1 cellular context compared by ENCODE assay signal in the genomic region with DNA sequence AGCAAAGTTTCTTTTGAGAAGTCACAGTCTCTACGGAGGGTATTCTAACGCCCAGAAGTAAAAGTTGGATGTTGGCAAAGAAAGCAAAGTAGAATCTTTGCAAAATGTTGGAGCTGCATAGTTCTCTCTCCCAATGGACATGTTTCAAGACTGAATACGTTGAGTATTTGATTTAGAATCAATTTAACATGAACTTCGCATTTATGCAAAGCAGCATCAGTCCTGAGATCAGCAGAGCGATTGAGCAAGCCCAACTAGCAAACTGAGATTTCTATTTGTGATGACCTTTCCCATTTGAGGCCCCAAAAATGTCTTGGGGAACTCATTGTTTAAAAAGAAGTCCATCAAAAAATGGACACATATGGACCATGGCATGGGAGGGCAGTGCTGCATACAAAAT.
TF ChIP-seq lines count a peak whose summit lies in the region.

No MANE protein-coding gene starts in this region.

TF ChIP-seq in GM12891, 5 proteins besides CTCF, POLR2A, EP300 and RAD21:
- 0 out of 2 replicates have a peak, but pooled peaks have one; percentile 51 for TF ChIP-seq POU2F2 (IDR thresholded peaks at IDR 0.05; ENCODE audit: low read depth, low read length)
- no peak for TF ChIP-seq POLR2AphosphoS5 (IDR thresholded peaks at IDR 0.05; ENCODE audit: low read depth, low read length)
- TF ChIP-seq PAX5 (IDR thresholded peaks at IDR 0.05; ENCODE audit: insufficient read depth, low read length, severe bottlenecking) = no peak
- no peak for TF ChIP-seq SPI1 (IDR thresholded peaks at IDR 0.05; ENCODE audit: low read depth, low read length)
